In genomic region chr9:92315456-92315855, GRCh38 we compare ENCODE assay signal across 19 cellular contexts. TPM values are rescaled to one million over a fixed set of nuclear protein-coding genes. Genes with fewer than 3 reads are reported as not detected.
DNase-seq lines count a peak whose midpoint lies in the region; ATAC-seq, FAIRE-seq and TF ChIP-seq lines count a peak whose summit lies in the region.
"Had no signal": no experiment of that assay in that cellular context is flagged by ENCODE, and none has a peak within 500 bp of the region (broad histone marks: within the 10 kb centered on the region; RNA-seq: fewer than 3 reads in every experiment).

No MANE protein-coding gene starts in this region.

- peaks cover 46% of the 10 kb centered on the region for H3K4me1 Mint-ChIP-seq in activated T-cell treated with anti-CD3 and anti-CD28 coated beads, Interleukin-2, amount 50 U/mL, for 24 hours (ENCODE audit: low read depth)
- H3K4me1 Mint-ChIP-seq: H9 had no signal

- peaks cover 98% of the 10 kb centered on the region for H3K36me3 Mint-ChIP-seq in activated T-cell treated with anti-CD3 and anti-CD28 coated beads, Interleukin-2, amount 50 U/mL, for 24 hours (ENCODE audit: low read depth)

- CTCF ChIA-PET in A549 (lab: Yijun Ruan, JAX) (interaction anchor here (0.6 kb wide), 1 partner anchor 978 kb away, joined by 3 read pairs; no protein-coding TSS in a partner anchor), K562 (lab: Yijun Ruan, JAX; ENCODE audit: low intra/inter-chr PET ratio) (no interaction called here)

- H3K4me1 ChIP-seq in A549 (no peaks in the 10 kb centered on the region), K562 (replicated peaks in 1 of 2; ENCODE audit: control insufficient read depth in 2 of 2, insufficient read depth in 2 of 2, low read length in 2 of 2) (peaks cover 0 to 10% of the 10 kb centered on the region in 2 experiments; a peak in 3 of 5 replicates)
- H3K4me1 ChIP-seq: Peyer's patch had no signal

- H3K36me3 ChIP-seq in K562 (ENCODE audit: control insufficient read depth, insufficient read depth, low read length): peaks cover 92% of the 10 kb centered on the region

- no peaks in the 10 kb centered on the region for H3K9me3 Mint-ChIP-seq in activated T-cell treated with anti-CD3 and anti-CD28 coated beads, Interleukin-2, amount 50 U/mL, for 24 hours
- H3K9me3 Mint-ChIP-seq: H9 had no signal

- POLR2A ChIA-PET in A549 (lab: Yijun Ruan, JAX) (no interaction called here), K562 (lab: Yijun Ruan, JAX) (no interaction called here)

- no peak for TF ChIP-seq EP300 in A549 (IDR thresholded peaks at IDR 0.05)
- TF ChIP-seq EP300 in K562 (IDR thresholded peaks at IDR 0.05; ENCODE audit: low read length): no peak

- H3K27ac ChIP-seq in A549 (no peak overlapping the region), K562 (ENCODE audit: extremely low read depth, low read depth, low read length) (no peak overlapping the region)
- H3K27ac ChIP-seq: C4-2B, Peyer's patch had no signal

- no peak overlapping the region for H3K9ac ChIP-seq in K562 (ENCODE audit: insufficient read depth in 1 of 2, low read depth in 2 of 2, low read length in 2 of 2)

- H3K27me3 Mint-ChIP-seq in activated T-cell treated with anti-CD3 and anti-CD28 coated beads, Interleukin-2, amount 50 U/mL, for 24 hours: no peaks in the 10 kb centered on the region

- no peaks in the 10 kb centered on the region for H3K9me1 ChIP-seq in K562 (ENCODE audit: control insufficient read depth, insufficient read depth, low read length)

- H3K27ac Mint-ChIP-seq in activated T-cell treated with anti-CD3 and anti-CD28 coated beads, Interleukin-2, amount 50 U/mL, for 24 hours: peak overlapping the region; percentile 81
- H3K27ac Mint-ChIP-seq: H9 had no signal

- peaks cover 33% of the 10 kb centered on the region for H3K79me2 ChIP-seq in K562 (ENCODE audit: control insufficient read depth, insufficient read depth, low read length)

- H3K27me3 ChIP-seq in K562 (ENCODE audit: control insufficient read depth in 2 of 2, insufficient read depth in 2 of 2, low read length in 2 of 2): no peaks in the 10 kb centered on the region
- H3K27me3 ChIP-seq: Peyer's patch had no signal

- WGBS in A549 (ENCODE audit: missing lambda C conversion rate): 92% methylated on average over 5 of the region's 5 CpGs
- WGBS in K562 (ENCODE audit: insufficient coverage, low coverage, missing lambda C conversion rate): 93% methylated on average over 5 of the region's 5 CpGs

- H2AFZ ChIP-seq in K562 (ENCODE audit: low read depth, low read length): no peak overlapping the region

- H3K4me2 ChIP-seq in A549: no peak overlapping the region
- H3K4me2 ChIP-seq in K562 (ENCODE audit: insufficient read depth, low read length): no peak overlapping the region

- TF ChIP-seq POLR2A in A549 (IDR thresholded peaks at IDR 0.05; ENCODE audit: low read length): no peak
- no peak for TF ChIP-seq POLR2A in K562 (conservative IDR thresholded peaks at IDR 0.05)

- H3K4me3 ChIP-seq in A549 (no peak overlapping the region), K562 (no peak overlapping the region)
- H3K4me3 ChIP-seq: Peyer's patch had no signal

- no TSS peak for BruUV-seq in K562 (replicated peaks; lab: Mats Ljungman, UMichigan)

- no peak for FAIRE-seq in A549 (lab: Jason Lieb, UNC)
- no peak for FAIRE-seq in K562 (lab: Jason Lieb, UNC)
- FAIRE-seq: GM12891, GM18507 had no signal

- no peaks in the 10 kb centered on the region for H3K9me3 ChIP-seq in A549
- no peaks in the 10 kb centered on the region for H3K9me3 ChIP-seq in K562 (replicated peaks; ENCODE audit: control insufficient read depth, insufficient read depth, low read depth, low read length)
- H3K9me3 ChIP-seq: Peyer's patch had no signal

- H3K4me3 Mint-ChIP-seq in activated T-cell treated with anti-CD3 and anti-CD28 coated beads, Interleukin-2, amount 50 U/mL, for 24 hours: no peak overlapping the region
- H3K4me3 Mint-ChIP-seq: H9 had no signal

- TF ChIP-seq CTCF in A549 (IDR thresholded peaks at IDR 0.05): no peak
- no peak for TF ChIP-seq CTCF in K562 (IDR thresholded peaks at IDR 0.05 in 2 of 3, conservative IDR thresholded peaks at IDR 0.05 in 1 of 3; ENCODE audit: insufficient read depth in 2 of 3, low read depth in 1 of 3, low read length in 3 of 3)

- no peaks in the 10 kb centered on the region; the same call in 1 of the 2 replicates for H4K20me1 ChIP-seq in K562 (replicated peaks; ENCODE audit: control insufficient read depth, insufficient read depth, low read length)

- no peak for DNase-seq in activated T-cell treated with anti-CD3 and anti-CD28 coated beads, Interleukin-2, amount 50 U/mL, for 24 hours
- DNase-seq in activated T-cell treated with anti-CD3 and anti-CD28 coated beads, Interleukin-2, amount 50 U/mL, for 1 hour: no peak
- DNase-seq in A549 (ENCODE audit: low read depth in 1 of 2, low spot score in 1 of 2) (no peak), MV-4-11 (lab: John Stamatoyannopoulos, UW) (peak; percentile 25), K562 (ENCODE audit: extremely low read depth in 1 of 4, low spot score in 3 of 4) (no peak), NCI-H2227 treated with DMSO at 0.1 percent for 48 hours (lab: John Stamatoyannopoulos, UW) (no peak)
- DNase-seq: DMS 273 treated with DMSO at 0.1 percent for 48 hours, GF-D8, H9, NCI-H1092, NCI-H146, NCI-H2081 treated with DMSO at 0.1 percent for 48 hours, NCI-H510A treated with DMSO at 0.1 percent for 48 hours, Peyer's patch had no signal

- TF ChIP-seq RAD21 in A549 (conservative IDR thresholded peaks at IDR 0.05 in 1 of 2, IDR thresholded peaks at IDR 0.05 in 1 of 2) (no peak), K562 (CRISPR knock-in tag; conservative IDR thresholded peaks at IDR 0.05 in 1 of 2, IDR thresholded peaks at IDR 0.05 in 1 of 2) (no peak)

- intact Hi-C loops in K562 (cut with micrococcal nuclease): no loop called here

- ATAC-seq in A549 (no peak), K562 (no peak), HG02759 (IDR thresholded peaks at IDR 0.05; ENCODE audit: unreplicated experiment) (no peak)
- ATAC-seq: Right ventricle myocardium inferior had no signal

- in situ Hi-C loops in K562 (cut with MboI): no loop called here

RNA-seq across cellular contexts. Expression of gene NOL8, which starts 9.7 kb away (rescaled TPM):
- polyA plus RNA-seq in A549 (2011; rRNA removed) (30.2 and 47.2 TPM in 2 replicates), A549 (2017; fragmentation: RNase III; extraction: RNeasy Plus Mini Kit Qiagen cat#74134 plus additional on column Dnase treatment) (24.4 to 28.5 TPM (median 26.7 TPM) in 3 replicates), K562 (2011; rRNA removed) (41.3 and 51.9 TPM in 2 replicates), K562 (2014; fragmentation: Illumina TruSeq; extraction: Trizol) (66.0 and 88.8 TPM in 2 replicates), K562 (2014; fragmentation: Nextera tagmentation; extraction: Ambion mirVana) (10 to 100 TPM; 83.4 to 91.5 TPM), K562 (2014; rRNA removed) (58.7 and 62.5 TPM in 2 replicates)
- 6.5 and 6.7 TPM in 2 replicates for polyA plus RNA-seq in A549 (2012; cell fraction: cytosol; rRNA removed)
- 6.6 and 8.4 TPM in 2 replicates for polyA plus RNA-seq in A549 (2012; cell fraction: nucleus; rRNA removed)
- polyA minus RNA-seq in A549 (2011; rRNA and poly(A)+ RNA removed): 21.4 and 27.7 TPM in 2 replicates
- 88.1 and 253 TPM in 2 replicates for total RNA-seq in K562 (2011; cell fraction: chromatin; rRNA removed; ENCODE audit: low replicate concordance)
- total RNA-seq in K562 (2011; cell fraction: nucleolus; rRNA removed): 39.0 and 50.7 TPM in 2 replicates
- total RNA-seq in K562 (2011; cell fraction: nucleoplasm; rRNA removed): 86.3 and 124 TPM in 2 replicates
- total RNA-seq in K562 (2014; rRNA removed) (46.9 and 51.3 TPM in 2 replicates), K562 (2014; rRNA removed; fragmentation: Illumina TruSeq; extraction: Trizol) (57.1 and 64.7 TPM in 2 replicates), K562 (2015; rRNA removed; fragmentation: Illumina TruSeq; extraction: Trizol) (57.4 and 64.8 TPM in 2 replicates), K562 (2021) (51.5 and 55.0 TPM in 2 replicates)
- polyA plus RNA-seq in K562 (2011; cell fraction: cytosol; rRNA removed): 7.6 and 12.9 TPM in 2 replicates
- polyA plus RNA-seq in K562 (2011; cell fraction: nucleus; rRNA removed): 76.6 and 92.6 TPM in 2 replicates
- polyA plus RNA-seq in K562 (2012): 31.0 and 43.3 TPM in 2 replicates
- 122 and 141 TPM in 2 replicates for polyA minus RNA-seq in K562 (2011; rRNA and poly(A)+ RNA removed)
- polyA minus RNA-seq in K562 (2011; cell fraction: cytosol; rRNA and poly(A)+ RNA removed): 22.0 and 31.9 TPM in 2 replicates
- polyA minus RNA-seq in K562 (2011; cell fraction: nucleus; rRNA and poly(A)+ RNA removed): 63.4 and 103 TPM in 2 replicates

RNA-seq across cellular contexts. Expression of gene CENPP, which starts 10.3 kb away (rescaled TPM):
- polyA plus RNA-seq in A549 (2011; rRNA removed) (13.4 and 15.5 TPM in 2 replicates), A549 (2017; fragmentation: RNase III; extraction: RNeasy Plus Mini Kit Qiagen cat#74134 plus additional on column Dnase treatment) (5.5 to 7.2 TPM (median 7.2 TPM) in 3 replicates), K562 (2011; rRNA removed) (15.0 and 17.9 TPM in 2 replicates), K562 (2014; fragmentation: Illumina TruSeq; extraction: Trizol) (24.1 and 25.8 TPM in 2 replicates), K562 (2014; fragmentation: Nextera tagmentation; extraction: Ambion mirVana) (10 to 100 TPM in 1 of 2 experiments, 1 to 10 TPM in 1; 8.0 to 10.2 TPM), K562 (2014; rRNA removed) (18.5 and 20.9 TPM in 2 replicates)
- 2.8 and 3.4 TPM in 2 replicates for polyA plus RNA-seq in A549 (2012; cell fraction: cytosol; rRNA removed)
- 3.5 and 3.9 TPM in 2 replicates for polyA plus RNA-seq in A549 (2012; cell fraction: nucleus; rRNA removed)
- polyA minus RNA-seq in A549 (2011; rRNA and poly(A)+ RNA removed): 2.9 and 3.8 TPM in 2 replicates
- 35.9 and 70.6 TPM in 2 replicates for total RNA-seq in K562 (2011; cell fraction: chromatin; rRNA removed; ENCODE audit: low replicate concordance)
- 8.8 and 13.2 TPM in 2 replicates for total RNA-seq in K562 (2011; cell fraction: nucleolus; rRNA removed)
- total RNA-seq in K562 (2011; cell fraction: nucleoplasm; rRNA removed): 30.5 and 30.9 TPM in 2 replicates
- total RNA-seq in K562 (2014; rRNA removed) (16.1 and 17.7 TPM in 2 replicates), K562 (2014; rRNA removed; fragmentation: Illumina TruSeq; extraction: Trizol) (22.6 and 27.7 TPM in 2 replicates), K562 (2015; rRNA removed; fragmentation: Illumina TruSeq; extraction: Trizol) (23.4 and 28.5 TPM in 2 replicates), K562 (2021) (17.9 and 19.7 TPM in 2 replicates)
- 2.5 and 3.3 TPM in 2 replicates for polyA plus RNA-seq in K562 (2011; cell fraction: cytosol; rRNA removed)
- polyA plus RNA-seq in K562 (2011; cell fraction: nucleus; rRNA removed): 3.6 and 3.7 TPM in 2 replicates
- polyA plus RNA-seq in K562 (2012): 13.4 and 15.8 TPM in 2 replicates
- polyA minus RNA-seq in K562 (2011; rRNA and poly(A)+ RNA removed): 12.7 and 16.5 TPM in 2 replicates
- 5.6 and 7.9 TPM in 2 replicates for polyA minus RNA-seq in K562 (2011; cell fraction: cytosol; rRNA and poly(A)+ RNA removed)
- 8.3 and 17.5 TPM in 2 replicates for polyA minus RNA-seq in K562 (2011; cell fraction: nucleus; rRNA and poly(A)+ RNA removed)

RNA-seq across cellular contexts. Expression of gene IARS1, which starts 22.0 kb away (rescaled TPM):
- 244 and 328 TPM in 2 replicates for polyA plus RNA-seq in A549 (2011; rRNA removed)
- polyA plus RNA-seq in A549 (2012; cell fraction: cytosol; rRNA removed): 43.6 and 46.2 TPM in 2 replicates
- polyA plus RNA-seq in A549 (2012; cell fraction: nucleus; rRNA removed): 37.9 and 80.8 TPM in 2 replicates
- 120 to 133 TPM (median 121 TPM) in 3 replicates for polyA plus RNA-seq in A549 (2017; fragmentation: RNase III; extraction: RNeasy Plus Mini Kit Qiagen cat#74134 plus additional on column Dnase treatment)
- polyA minus RNA-seq in A549 (2011; rRNA and poly(A)+ RNA removed): 283 and 306 TPM in 2 replicates
- total RNA-seq in K562 (2011; cell fraction: chromatin; rRNA removed; ENCODE audit: low replicate concordance): 589 and 1,257 TPM in 2 replicates
- total RNA-seq in K562 (2011; cell fraction: nucleolus; rRNA removed): 269 and 325 TPM in 2 replicates
- 485 and 488 TPM in 2 replicates for total RNA-seq in K562 (2011; cell fraction: nucleoplasm; rRNA removed)
- total RNA-seq in K562 (2014; rRNA removed): 240 and 256 TPM in 2 replicates
- total RNA-seq in K562 (2014; rRNA removed; fragmentation: Illumina TruSeq; extraction: Trizol): 371 and 390 TPM in 2 replicates
- total RNA-seq in K562 (2015; rRNA removed; fragmentation: Illumina TruSeq; extraction: Trizol): 254 and 275 TPM in 2 replicates
- total RNA-seq in K562 (2021): 216 and 234 TPM in 2 replicates
- polyA plus RNA-seq in K562 (2011; rRNA removed): 124 and 133 TPM in 2 replicates
- polyA plus RNA-seq in K562 (2011; cell fraction: cytosol; rRNA removed): 58.9 and 89.2 TPM in 2 replicates
- 252 and 325 TPM in 2 replicates for polyA plus RNA-seq in K562 (2011; cell fraction: nucleus; rRNA removed)
- 128 and 282 TPM in 2 replicates for polyA plus RNA-seq in K562 (2012)
- 228 and 249 TPM in 2 replicates for polyA plus RNA-seq in K562 (2014; fragmentation: Illumina TruSeq; extraction: Trizol)
- 100 to 1,000 TPM; 119 to 224 TPM for polyA plus RNA-seq in K562 (2014; fragmentation: Nextera tagmentation; extraction: Ambion mirVana)
- polyA plus RNA-seq in K562 (2014; rRNA removed): 147 and 158 TPM in 2 replicates
- 380 and 416 TPM in 2 replicates for polyA minus RNA-seq in K562 (2011; rRNA and poly(A)+ RNA removed)
- polyA minus RNA-seq in K562 (2011; cell fraction: cytosol; rRNA and poly(A)+ RNA removed): 143 and 185 TPM in 2 replicates
- 154 and 311 TPM in 2 replicates for polyA minus RNA-seq in K562 (2011; cell fraction: nucleus; rRNA and poly(A)+ RNA removed)
